In genomic region chr16:85025781-85026653, GRCh38 we compare ENCODE assay signal across 1 cellular context.
TF ChIP-seq lines count a peak whose summit lies in the region.

No MANE protein-coding gene starts in this region.

TF ChIP-seq in HepG2, 621 proteins besides CTCF, POLR2A, EP300 and RAD21 (continued from another document):
- TF ChIP-seq HNF1A (IDR thresholded peaks at IDR 0.05; ENCODE audit: low read depth) (no peak), HNF1A (CRISPR knock-in tag; IDR thresholded peaks at IDR 0.05; ENCODE audit: borderline replicate concordance) (no peak), MEF2D (CRISPR knock-in tag; IDR thresholded peaks at IDR 0.05) (no peak), ZNF235 (CRISPR knock-in tag; IDR thresholded peaks at IDR 0.05; ENCODE audit: borderline replicate concordance) (no peak), POGZ (CRISPR knock-in tag; IDR thresholded peaks at IDR 0.05) (no peak), RNF2 (conservative IDR thresholded peaks at IDR 0.05; ENCODE audit: low read depth) (no peak), MTA3 (CRISPR knock-in tag; IDR thresholded peaks at IDR 0.05) (no peak), ZSCAN5A (CRISPR knock-in tag; IDR thresholded peaks at IDR 0.05; ENCODE audit: borderline replicate concordance) (no peak)
